In the genomic region with DNA sequence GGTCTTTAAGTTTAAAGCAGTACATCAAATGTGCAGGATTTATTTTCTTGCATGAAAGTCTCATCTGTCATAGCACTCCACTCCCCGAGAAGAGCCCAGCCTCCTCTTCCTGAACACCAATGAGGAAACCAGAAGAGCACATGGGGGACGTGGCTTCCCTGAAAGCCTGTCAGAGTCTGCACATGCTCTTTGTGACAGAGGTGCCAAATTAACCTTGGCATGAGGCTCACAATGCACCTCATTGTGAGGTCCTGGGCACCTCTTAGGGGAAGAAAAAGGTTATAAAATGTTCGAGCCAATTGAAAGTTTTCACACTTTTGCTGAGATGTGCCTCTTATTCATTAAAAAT, we compare ENCODE assay signal across 8 cellular contexts.
DNase-seq lines count a peak whose midpoint lies in the region; ATAC-seq and TF ChIP-seq lines count a peak whose summit lies in the region.

No MANE protein-coding gene starts in this region.

- H3K4me1 Mint-ChIP-seq in progenitor cell of endocrine pancreas (ENCODE audit: low read depth), result peaks cover 34% of the 10 kb centered on the region

- H3K27me3 ChIP-seq in Loucy (ENCODE audit: insufficient read depth, low read length, poor library complexity, severe bottlenecking), result no peaks in the 10 kb centered on the region

- TF ChIP-seq POLR2A in GM18505 (IDR thresholded peaks at IDR 0.05; ENCODE audit: borderline replicate concordance, extremely low read depth, insufficient read depth, insufficient read length), result no peak

- no peak for TF ChIP-seq CTCF in GM12864 (IDR thresholded peaks at IDR 0.05; ENCODE audit: low read depth, low read length, missing control alignments)
- TF ChIP-seq CTCF in Loucy (conservative IDR thresholded peaks at IDR 0.05; ENCODE audit: low read length), result no peak
- TF ChIP-seq CTCF in fibroblast of mammary gland (conservative IDR thresholded peaks at IDR 0.05; ENCODE audit: control insufficient read depth, insufficient read depth, low read depth, low read length), result no peak
- no peak for TF ChIP-seq CTCF in progenitor cell of endocrine pancreas (IDR thresholded peaks at IDR 0.05; ENCODE audit: unreplicated experiment)

- H3K4me2 ChIP-seq in Loucy (ENCODE audit: low read depth, low read length, poor library complexity, severe bottlenecking), result peak overlapping the region; percentile 62

- H4K20me1 ChIP-seq in Loucy (ENCODE audit: insufficient read depth, low read length, poor library complexity, severe bottlenecking), result no peaks in the 10 kb centered on the region

- no peak overlapping the region for H3K4me3 Mint-ChIP-seq in progenitor cell of endocrine pancreas (ENCODE audit: low read depth)

- peaks cover 3% of the 10 kb centered on the region for H3K36me3 Mint-ChIP-seq in progenitor cell of endocrine pancreas (ENCODE audit: insufficient read depth)

- peak overlapping the region; percentile 70 for H2AFZ ChIP-seq in Loucy (ENCODE audit: low read length)

- H3K4me1 ChIP-seq in Loucy (ENCODE audit: insufficient read depth, low read length, poor library complexity, severe bottlenecking), result no peaks in the 10 kb centered on the region

- no peaks in the 10 kb centered on the region for H3K9me3 ChIP-seq in Loucy (ENCODE audit: insufficient read depth, low read depth, low read length)

- DNase-seq in GM12864 (ENCODE audit: low read depth) (peak; percentile 49), fibroblast of mammary gland (ENCODE audit: low read depth) (peak; percentile 48), non-pigmented ciliary epithelial cell (ENCODE audit: low read depth) (peak; percentile 15), progenitor cell of endocrine pancreas (ENCODE audit: low spot score, unreplicated experiment) (no peak)

- H3K4me3 ChIP-seq in GM12864 (ENCODE audit: low read depth, low read length), result peak overlapping the region; percentile 38; the same call in 1 of the 2 replicates
- peak overlapping the region; percentile 41 for H3K4me3 ChIP-seq in Loucy (ENCODE audit: low read length, poor library complexity, severe bottlenecking)
- H3K4me3 ChIP-seq in fibroblast of mammary gland (ENCODE audit: control insufficient read depth, low read depth, low read length), result peak overlapping the region; percentile 47

- peak; percentile 99 for ATAC-seq in SK-N-SH treated with all-trans-retinoic acid at 6 μM for 48 hours
- ATAC-seq in GM18505 (IDR thresholded peaks at IDR 0.05; ENCODE audit: unreplicated experiment), result no peak
- no peak for ATAC-seq in GM19452 (IDR thresholded peaks at IDR 0.05; ENCODE audit: unreplicated experiment)

- H3F3A ChIP-seq in Loucy (ENCODE audit: low read depth), result no peaks in the 10 kb centered on the region

- H3K9me2 ChIP-seq in Loucy (replicated peaks; ENCODE audit: low read depth, low read length), result no peaks in the 10 kb centered on the region

- no peaks in the 10 kb centered on the region for H3K36me3 ChIP-seq in Loucy (ENCODE audit: insufficient read depth, low read length)

- no peak overlapping the region for H3K9ac ChIP-seq in Loucy (ENCODE audit: low read depth, low read length, poor library complexity, severe bottlenecking)

- no peaks in the 10 kb centered on the region for H3K27me3 Mint-ChIP-seq in progenitor cell of endocrine pancreas

- peaks cover 6% of the 10 kb centered on the region for H3K9me3 Mint-ChIP-seq in progenitor cell of endocrine pancreas (ENCODE audit: low read depth)

- no peak overlapping the region for H3K27ac Mint-ChIP-seq in progenitor cell of endocrine pancreas

- no peaks in the 10 kb centered on the region for H3K79me2 ChIP-seq in Loucy (ENCODE audit: insufficient read depth, low read length)

TF ChIP-seq in SK-N-SH treated with all-trans-retinoic acid at 6 μM for 48 hours, 23 proteins besides CTCF, POLR2A, EP300 and RAD21:
- TF ChIP-seq ZFP30 (CRISPR knock-in tag; IDR thresholded peaks at IDR 0.05) (no peak), ZC3H10 (CRISPR knock-in tag; IDR thresholded peaks at IDR 0.05) (no peak), ARNTL (CRISPR knock-in tag; IDR thresholded peaks at IDR 0.05; ENCODE audit: borderline replicate concordance, low read depth) (no peak)
